ENCODE assay signal across 8 cellular contexts in genomic region chr11:96464695-96465307, GRCh38.
A peak's percentile ranks its signal among the peaks of the same experiment; 100 is the strongest.
DNase-seq lines count a peak whose midpoint lies in the region; ATAC-seq, FAIRE-seq and TF ChIP-seq lines count a peak whose summit lies in the region.

No MANE protein-coding gene starts in this region.

- no peak overlapping the region for H3K4me3 Mint-ChIP-seq in chondrocyte (ENCODE audit: unreplicated experiment)

- H3K4me3 ChIP-seq in KMS-11 (IDR thresholded peaks at IDR 0.05; ENCODE audit: insufficient read depth, low read depth, low read length), result no peak overlapping the region
- H3K4me3 ChIP-seq in OCI-LY3 (ENCODE audit: low read length), result peak overlapping the region; percentile 76
- H3K4me3 ChIP-seq in left lung, result no peak overlapping the region
- H3K4me3 ChIP-seq in vagina, result no peak overlapping the region

- ATAC-seq in left lung, result peak; percentile 98

- H3K27me3 ChIP-seq in KMS-11 (ENCODE audit: insufficient read depth, low read depth) (no peaks in the 10 kb centered on the region), OCI-LY3 (ENCODE audit: low read depth, low read length) (no peaks in the 10 kb centered on the region), left lung (no peaks in the 10 kb centered on the region), vagina (no peaks in the 10 kb centered on the region)

- H3K4me1 Mint-ChIP-seq in chondrocyte (ENCODE audit: low read depth), result peaks cover 10% of the 10 kb centered on the region

- intact Hi-C loops in left lung (cut with DNase I), result no loop called here
- intact Hi-C loops in vagina (cut with DNase I), result loop anchor here (5.0 kb wide), 1 partner anchor 1758 kb away; no protein-coding TSS in a partner anchor

- no peak for TF ChIP-seq POLR2A in H54 (IDR thresholded peaks at IDR 0.05; ENCODE audit: low read depth, low read length)
- TF ChIP-seq POLR2A in vagina (IDR thresholded peaks at IDR 0.05), result no peak

- FAIRE-seq in H54 (lab: Jason Lieb, UNC), result peak; percentile 43

- H2AFZ ChIP-seq in KMS-11 (ENCODE audit: low read depth) (peak overlapping the region; percentile 83), OCI-LY3 (ENCODE audit: low read depth, low read length) (no peak overlapping the region)

- H3K9ac ChIP-seq in KMS-11, result no peak overlapping the region
- peak overlapping the region; percentile 44; the same call in 1 of the 2 replicates for H3K9ac ChIP-seq in OCI-LY3 (ENCODE audit: low read length)

- H3K9me3 Mint-ChIP-seq in chondrocyte (ENCODE audit: low read depth), result peaks cover 4% of the 10 kb centered on the region

- no peaks in the 10 kb centered on the region for H3K4me1 ChIP-seq in KMS-11 (ENCODE audit: low read depth, poor library complexity, severe bottlenecking)
- H3K4me1 ChIP-seq in OCI-LY3 (ENCODE audit: low read length), result 0 out of 2 replicates have a peak, but pooled peaks cover 3% of the 10 kb centered on the region
- peaks cover 0 to 9% of the 10 kb centered on the region in 2 donors for H3K4me1 ChIP-seq in left lung
- peaks cover 6% of the 10 kb centered on the region for H3K4me1 ChIP-seq in vagina

- H3K79me2 ChIP-seq in KMS-11 (ENCODE audit: insufficient read depth, low read depth) (no peaks in the 10 kb centered on the region), OCI-LY3 (ENCODE audit: low read length) (no peaks in the 10 kb centered on the region)

- no peaks in the 10 kb centered on the region for H4K20me1 ChIP-seq in KMS-11 (ENCODE audit: insufficient read depth)
- no peaks in the 10 kb centered on the region for H4K20me1 ChIP-seq in OCI-LY3 (ENCODE audit: insufficient read depth, low read length)

- no peaks in the 10 kb centered on the region for H3K36me3 ChIP-seq in KMS-11 (ENCODE audit: insufficient read depth)
- H3K36me3 ChIP-seq in OCI-LY3 (replicated peaks; ENCODE audit: low read depth, low read length), result no peaks in the 10 kb centered on the region
- H3K36me3 ChIP-seq in left lung, result no peaks in the 10 kb centered on the region
- H3K36me3 ChIP-seq in vagina, result no peaks in the 10 kb centered on the region

- no peaks in the 10 kb centered on the region for H3K36me3 Mint-ChIP-seq in chondrocyte (ENCODE audit: low read depth)

- no peaks in the 10 kb centered on the region for H3K9me3 ChIP-seq in OCI-LY3 (ENCODE audit: insufficient read depth, low read length)
- no peaks in the 10 kb centered on the region for H3K9me3 ChIP-seq in left lung
- H3K9me3 ChIP-seq in vagina, result no peaks in the 10 kb centered on the region

- H3K27ac Mint-ChIP-seq in chondrocyte (ENCODE audit: unreplicated experiment), result no peak overlapping the region

- TF ChIP-seq CTCF in 22Rv1 (IDR thresholded peaks at IDR 0.05) (peak; percentile 73), KMS-11 (conservative IDR thresholded peaks at IDR 0.05; ENCODE audit: low read depth, low read length) (peak; percentile 43; the same call in 1 of the 2 replicates), OCI-LY3 (IDR thresholded peaks at IDR 0.05; ENCODE audit: low read depth, low read length) (peak; percentile 68), chondrocyte (IDR thresholded peaks at IDR 0.05) (peak; percentile 91), left lung (IDR thresholded peaks at IDR 0.05) (peak; percentile 58 to 62), vagina (IDR thresholded peaks at IDR 0.05) (peak; percentile 48 to 76 (median 53))

- H3K27me3 Mint-ChIP-seq in chondrocyte (ENCODE audit: low read depth), result peaks cover 37% of the 10 kb centered on the region

- peak; percentile 22 for DNase-seq in GDM1 (lab: John Stamatoyannopoulos, UW)
- DNase-seq in H54 (ENCODE audit: insufficient read length, low spot score), result peak; percentile 19
- no peak for DNase-seq in chondrocyte (ENCODE audit: low spot score)
- DNase-seq in left lung, result no peak
- no peak for DNase-seq in vagina (ENCODE audit: extremely low spot score in 2 of 2)

- peak overlapping the region; percentile 52 for H3K4me2 ChIP-seq in KMS-11
- peak overlapping the region; percentile 70 for H3K4me2 ChIP-seq in OCI-LY3 (ENCODE audit: low read length)

- H3K27ac ChIP-seq in 22Rv1 (peak overlapping the region; percentile 12; the same call in 1 of the 2 replicates), KMS-11 (no peak overlapping the region), OCI-LY3 (ENCODE audit: low read length) (no peak overlapping the region), left lung (no peak overlapping the region), vagina (no peak overlapping the region)

Comparison
In these comparisons a context has a peak if more than half of its experiments do, and no peak if none do; other contexts are left out.
1. DNase-seq: peak in GDM1 (single experiment) and H54 (single experiment); none in chondrocyte (single experiment), left lung (0 of 2) and vagina (0 of 2).
2. Peak in every context shown above with its lines, with median percentiles within 50 percentile points of each other: CTCF ChIP-seq.